ENCODE assay signal across 1 cellular context in the genomic region with DNA sequence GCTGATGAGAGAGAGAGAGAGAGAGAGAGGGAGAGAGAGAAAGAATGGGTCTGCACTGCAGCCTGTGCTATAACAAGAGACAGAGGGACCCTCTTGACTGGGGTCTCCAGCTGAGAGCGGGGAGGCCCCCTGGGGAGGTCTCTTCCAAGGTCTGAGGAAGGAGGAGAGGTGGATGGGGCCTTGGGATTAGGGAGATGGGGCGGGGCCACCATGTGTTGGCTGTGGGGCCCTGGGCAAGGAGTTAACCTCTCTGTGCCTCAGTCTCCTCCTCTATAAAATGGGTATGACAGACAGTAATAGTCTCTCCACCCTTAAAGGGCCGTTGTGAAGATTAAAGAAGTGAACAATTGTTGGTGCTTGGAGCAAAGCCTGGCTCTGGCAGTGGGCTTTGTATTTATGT.
TF ChIP-seq lines count a peak whose summit lies in the region.

No MANE protein-coding gene starts in this region.

TF ChIP-seq in IMR-90, 13 proteins besides CTCF, POLR2A, EP300 and RAD21:
- TF ChIP-seq, protein P1, sequence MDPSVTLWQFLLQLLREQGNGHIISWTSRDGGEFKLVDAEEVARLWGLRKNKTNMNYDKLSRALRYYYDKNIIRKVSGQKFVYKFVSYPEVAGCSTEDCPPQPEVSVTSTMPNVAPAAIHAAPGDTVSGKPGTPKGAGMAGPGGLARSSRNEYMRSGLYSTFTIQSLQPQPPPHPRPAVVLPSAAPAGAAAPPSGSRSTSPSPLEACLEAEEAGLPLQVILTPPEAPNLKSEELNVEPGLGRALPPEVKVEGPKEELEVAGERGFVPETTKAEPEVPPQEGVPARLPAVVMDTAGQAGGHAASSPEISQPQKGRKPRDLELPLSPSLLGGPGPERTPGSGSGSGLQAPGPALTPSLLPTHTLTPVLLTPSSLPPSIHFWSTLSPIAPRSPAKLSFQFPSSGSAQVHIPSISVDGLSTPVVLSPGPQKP (IDR thresholded peaks at IDR 0.05; ENCODE audit: borderline replicate concordance, low read depth, low read length) = no peak
- TF ChIP-seq RCOR1 (IDR thresholded peaks at IDR 0.05; ENCODE audit: insufficient replicate concordance, low read length) (no peak), RFX5 (IDR thresholded peaks at IDR 0.05; ENCODE audit: low read depth, low read length) (no peak), SMC3 (IDR thresholded peaks at IDR 0.05; ENCODE audit: low read depth, low read length) (no peak), FOS (IDR thresholded peaks at IDR 0.05; ENCODE audit: low read depth, low read length) (no peak), CEBPB (IDR thresholded peaks at IDR 0.05; ENCODE audit: low read depth, low read length) (no peak)
